Comparison of ENCODE assay signal across 1 cellular context in genomic region chr1:110555807-110556470, GRCh38.
TF ChIP-seq lines count a peak whose summit lies in the region.

No MANE protein-coding gene starts in this region.

TF ChIP-seq in GM23338, 12 proteins besides CTCF, POLR2A, EP300 and RAD21 (continued from another document):
- no peak for TF ChIP-seq CREB1 (CRISPR knock-in tag; IDR thresholded peaks at IDR 0.05; ENCODE audit: low read depth)
- no peak for TF ChIP-seq ZNF331 (CRISPR knock-in tag; IDR thresholded peaks at IDR 0.05; ENCODE audit: low read depth)
